8 cellular contexts compared by ENCODE assay signal in the genomic region with DNA sequence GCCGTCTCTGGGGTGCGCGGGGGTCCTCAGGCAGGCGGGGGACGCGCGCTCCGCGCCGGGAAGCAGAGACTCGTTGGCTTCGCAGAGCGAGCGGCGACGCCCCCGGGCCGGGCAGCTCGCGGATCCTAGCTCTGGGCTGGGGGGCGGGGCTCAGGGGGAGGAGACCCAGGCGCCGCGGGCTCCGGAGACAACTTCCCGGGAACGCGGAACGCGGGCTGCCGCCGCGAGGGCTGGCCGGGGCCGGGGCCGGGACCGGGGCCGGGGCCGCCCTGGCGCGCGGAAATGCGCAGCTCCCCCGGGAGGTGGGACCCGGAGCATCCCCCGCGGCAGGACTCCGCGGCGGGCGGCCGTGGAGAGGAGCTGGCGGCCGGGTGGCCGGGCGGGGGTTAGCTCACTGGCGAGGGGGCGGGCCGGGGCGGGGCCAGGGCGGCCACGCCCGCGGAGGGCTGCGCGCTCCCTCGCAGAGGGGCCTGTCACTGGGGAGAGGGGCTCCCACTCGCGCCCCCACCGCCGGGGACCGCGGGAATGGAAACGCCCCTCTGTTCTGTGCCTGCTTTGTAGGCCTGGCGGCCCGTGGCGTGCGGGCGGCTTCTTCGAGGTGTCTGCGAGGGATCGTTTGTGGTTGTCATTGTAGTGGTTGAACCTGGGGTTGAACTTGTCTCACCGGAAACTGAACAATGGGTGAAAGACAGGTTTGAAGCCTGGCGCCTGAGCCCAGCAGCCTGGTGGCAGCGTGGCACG. TPM values are rescaled to one million over a fixed set of nuclear protein-coding genes. Genes with fewer than 3 reads are reported as not detected.
DNase-seq lines count a peak whose midpoint lies in the region; ATAC-seq and TF ChIP-seq lines count a peak whose summit lies in the region.

GAS7 (minus strand) TSS at position 98 of the 741 bp plus-strand sequence.

- H3K36me3 ChIP-seq in SJSA1 (no peaks in the 10 kb centered on the region), left lung (no peaks in the 10 kb centered on the region)

- H3K4me3 ChIP-seq in SJSA1 (peak within 1 kb of the TSS; percentile 54), left lung (peak within 1 kb of the TSS; percentile 48 to 66)

- no peak for TF ChIP-seq CTCF in left lung (IDR thresholded peaks at IDR 0.05)

- H3K9me3 ChIP-seq in SJSA1 (replicated peaks) (no peaks in the 10 kb centered on the region; the same call in none of the 2 replicates), left lung (peaks cover 0 to 8% of the 10 kb centered on the region in 2 donors)

- H3K4me1 ChIP-seq in SJSA1 (replicated peaks), result peaks cover 14% of the 10 kb centered on the region
- peaks cover 2 to 27% of the 10 kb centered on the region in 2 donors for H3K4me1 ChIP-seq in left lung

- ATAC-seq in GM21360 (IDR thresholded peaks at IDR 0.05; ENCODE audit: unreplicated experiment) (peak; percentile 56), left lung (peak; percentile 75)

- intact Hi-C loops in left lung (cut with DNase I), result loop anchor here in 1 of 2 donors (10.0 kb wide), 1 partner anchor 74 kb away; no protein-coding TSS in a partner anchor

- peak; percentile 44 for DNase-seq in Ammon's horn (ENCODE audit: low spot score)
- DNase-seq in SJSA1 (ENCODE audit: low read depth in 1 of 2, low spot score in 2 of 2), result peak; percentile 18 to 51
- peak; percentile 20 for DNase-seq in central memory CD4-positive, alpha-beta T cell
- peak; percentile 66 to 95 for DNase-seq in left lung
- peak; percentile 49 for DNase-seq in stimulated activated CD8-positive, alpha-beta memory T cell treated with anti-CD3 and anti-CD28 coated beads, Interleukin-4, amount 100 ng/mL, for 48 hours
- no peak for DNase-seq in HCEC 1CT
- DNase-seq in NCI-H2171 treated with DMSO at 0.1 percent for 48 hours (lab: John Stamatoyannopoulos, UW), result no peak

- H3K27me3 ChIP-seq in SJSA1 (replicated peaks) (no peaks in the 10 kb centered on the region), left lung (peaks cover 15 to 62% of the 10 kb centered on the region in 2 donors)

- H3K27ac ChIP-seq in SJSA1, result no peak within 1 kb of the TSS
- H3K27ac ChIP-seq in left lung, result peak within 1 kb of the TSS in 1 of 2 donors; percentile 21

RNA-seq across cellular contexts. Expression of gene GAS7, which starts in this region (rescaled TPM):
- 2.4 and 2.6 TPM in 2 replicates for total RNA-seq in SJSA1 (2014; rRNA removed; shearing (Covaris generic))
- 10 to 100 TPM; 57.9 to 83.4 TPM for total RNA-seq in left lung

Comparison
In these comparisons a context has a peak if more than half of its experiments do, and no peak if none do; other contexts are left out.
1. RNA of gene GAS7 (total RNA-seq): 57.9 to 83.4 TPM in left lung; 2.4 to 2.6 TPM in SJSA1; every median in the first group is over 10 times any median in the second.
2. DNase-seq: peak in Ammon's horn (single experiment), SJSA1 (2 of 2), central memory CD4-positive, alpha-beta T cell (single experiment), left lung (2 of 2) and stimulated activated CD8-positive, alpha-beta memory T cell treated with anti-CD3 and anti-CD28 coated beads, Interleukin-4, amount 100 ng/mL, for 48 hours (single experiment); none in HCEC 1CT (single experiment) and NCI-H2171 treated with DMSO at 0.1 percent for 48 hours (single experiment).